ENCODE assay signal across 25 cellular contexts in the genomic region with DNA sequence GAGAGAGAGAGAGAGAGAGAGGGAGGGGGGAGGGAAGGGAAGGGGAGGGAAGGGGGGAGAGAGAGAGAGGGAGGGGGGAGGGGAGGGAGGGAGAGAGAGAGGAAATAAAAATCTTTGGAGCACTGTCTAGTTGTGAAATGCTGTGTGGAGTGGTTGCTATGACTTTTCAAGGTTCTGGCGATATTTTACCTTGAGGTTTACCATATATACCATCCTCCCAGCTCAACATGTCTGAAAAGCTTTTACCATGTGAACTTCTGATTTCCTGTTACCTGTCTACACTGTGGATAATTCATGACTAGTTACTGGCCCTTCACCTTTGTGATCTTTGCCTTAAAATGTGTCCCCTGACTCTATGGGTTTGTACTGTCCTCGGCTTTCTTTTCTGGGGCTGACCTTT. TPM values are rescaled to one million over a fixed set of nuclear protein-coding genes. Genes with fewer than 3 reads are reported as not detected.
DNase-seq lines count a peak whose midpoint lies in the region; ATAC-seq, FAIRE-seq and TF ChIP-seq lines count a peak whose summit lies in the region.
"Had no signal": no experiment of that assay in that cellular context is flagged by ENCODE, and none has a peak within 500 bp of the region (broad histone marks: within the 10 kb centered on the region; RNA-seq: fewer than 3 reads in every experiment).

No MANE protein-coding gene starts in this region.

- H3K27me3 ChIP-seq in DND-41 (ENCODE audit: insufficient read depth, low read length, poor library complexity) = no peaks in the 10 kb centered on the region
- no peaks in the 10 kb centered on the region for H3K27me3 ChIP-seq in Loucy (ENCODE audit: insufficient read depth, low read length, poor library complexity, severe bottlenecking)
- H3K27me3 ChIP-seq in bronchial epithelial cell (ENCODE audit: control insufficient read depth, insufficient read depth, low read length) = no peaks in the 10 kb centered on the region
- H3K27me3 ChIP-seq: BLaER1 treated with 17β-estradiol and CSF1 and Interleukin-3, amounts not matched to agents 10 nM and 100 nM; Peyer's patch had no signal

- H3K9ac ChIP-seq in DND-41 (ENCODE audit: low read depth, low read length) (no peak overlapping the region), Loucy (ENCODE audit: low read depth, low read length, poor library complexity, severe bottlenecking) (peak overlapping the region; percentile 28)
- H3K9ac ChIP-seq: BLaER1 treated with 17β-estradiol and CSF1 and Interleukin-3, amounts not matched to agents 10 nM and 100 nM had no signal

- H3K79me2 ChIP-seq in DND-41 (ENCODE audit: insufficient read depth, low read length) = no peaks in the 10 kb centered on the region
- no peaks in the 10 kb centered on the region for H3K79me2 ChIP-seq in Loucy (ENCODE audit: insufficient read depth, low read length)

- peak overlapping the region; percentile 44 for H3K27ac Mint-ChIP-seq in neural crest cell (ENCODE audit: unreplicated experiment)
- H3K27ac Mint-ChIP-seq: CD4-positive, alpha-beta T cell had no signal

- H4K20me1 ChIP-seq in DND-41 (ENCODE audit: insufficient read depth, low read length) = no peaks in the 10 kb centered on the region
- no peaks in the 10 kb centered on the region for H4K20me1 ChIP-seq in Loucy (ENCODE audit: insufficient read depth, low read length, poor library complexity, severe bottlenecking)
- H4K20me1 ChIP-seq: BLaER1 treated with 17β-estradiol and CSF1 and Interleukin-3, amounts not matched to agents 10 nM and 100 nM had no signal

- no peak overlapping the region for H3K4me3 Mint-ChIP-seq in neural crest cell
- H3K4me3 Mint-ChIP-seq: CD4-positive, alpha-beta T cell had no signal

- ATAC-seq in DND-41 (ENCODE audit: insufficient read depth, low read depth) (peak; percentile 53; the same call in 2 of the 3 replicates), GM21390 (IDR thresholded peaks at IDR 0.05; ENCODE audit: unreplicated experiment) (no peak)
- ATAC-seq: A549 had no signal

- H3K36me3 ChIP-seq in DND-41 (ENCODE audit: insufficient read depth, low read length) (no peaks in the 10 kb centered on the region), Loucy (ENCODE audit: insufficient read depth, low read length) (no peaks in the 10 kb centered on the region), bronchial epithelial cell (ENCODE audit: control insufficient read depth, insufficient read depth, low read length) (no peaks in the 10 kb centered on the region)
- H3K36me3 ChIP-seq: BLaER1 treated with 17β-estradiol and CSF1 and Interleukin-3, amounts not matched to agents 10 nM and 100 nM; Peyer's patch had no signal

- H3K27ac ChIP-seq in DND-41 (ENCODE audit: low read length) = no peak overlapping the region; the same call in 1 of the 2 replicates
- H3K27ac ChIP-seq: BLaER1 treated with 17β-estradiol and CSF1 and Interleukin-3, amounts not matched to agents 10 nM and 100 nM; Peyer's patch had no signal

- no peak for DNase-seq in DND-41
- DNase-seq in bronchial epithelial cell (ENCODE audit: low read depth) = no peak
- no peak for DNase-seq in neural crest cell (ENCODE audit: low read depth, low spot score)
- no peak for DNase-seq in T-helper 1 cell
- DNase-seq in occipital lobe (lab: John Stamatoyannopoulos, UW) = no peak
- DNase-seq: CD4-positive, alpha-beta T cell; EL; GDM1; IMR-90; NCI-H1105 treated with DMSO at 0.1 percent for 48 hours; NCI-H146; NCI-H1930; NCI-H2107; NCI-H524 treated with DMSO at 0.1 percent for 48 hours; NCI-H82; NK-92 treated with Interleukin-12 subunit alpha and Interleukin-12 subunit beta, amount 100 ng/mL, for 24 hours; Peyer's patch; SHP77 treated with DMSO at 0.1 percent for 48 hours had no signal

- no peak for TF ChIP-seq CTCF in DND-41 (IDR thresholded peaks at IDR 0.05; ENCODE audit: borderline replicate concordance, extremely low read depth, low read length, poor library complexity, severe bottlenecking)
- no peak for TF ChIP-seq CTCF in Loucy (conservative IDR thresholded peaks at IDR 0.05; ENCODE audit: low read length)
- TF ChIP-seq CTCF in bronchial epithelial cell (IDR thresholded peaks at IDR 0.05; ENCODE audit: insufficient read depth, low read length, severe bottlenecking) = no peak
- no peak for TF ChIP-seq CTCF in neural crest cell (conservative IDR thresholded peaks at IDR 0.05)

- H3K36me3 Mint-ChIP-seq in neural crest cell (ENCODE audit: low read depth) = no peaks in the 10 kb centered on the region

- H3K4me1 ChIP-seq in DND-41 (ENCODE audit: insufficient read depth, low read length) = peaks cover 19% of the 10 kb centered on the region
- H3K4me1 ChIP-seq in Loucy (ENCODE audit: insufficient read depth, low read length, poor library complexity, severe bottlenecking) = peaks cover 23% of the 10 kb centered on the region
- H3K4me1 ChIP-seq: A549, Peyer's patch had no signal

- H3F3A ChIP-seq in Loucy (ENCODE audit: low read depth) = no peaks in the 10 kb centered on the region; the same call in 1 of the 2 replicates

- H3K4me2 ChIP-seq in DND-41 (ENCODE audit: insufficient read depth, low read length) (no peak overlapping the region), Loucy (ENCODE audit: low read depth, low read length, poor library complexity, severe bottlenecking) (peak overlapping the region; percentile 27)
- H3K4me2 ChIP-seq: A549 had no signal

- no peak overlapping the region for H3K4me3 ChIP-seq in DND-41 (ENCODE audit: low read depth in 1 of 2, low read length in 2 of 2)
- H3K4me3 ChIP-seq in Loucy (ENCODE audit: low read length, poor library complexity, severe bottlenecking) = no peak overlapping the region
- no peak overlapping the region for H3K4me3 ChIP-seq in bronchial epithelial cell (ENCODE audit: low read depth, low read length)
- H3K4me3 ChIP-seq: A549; BLaER1 treated with 17β-estradiol and CSF1 and Interleukin-3, amounts not matched to agents 10 nM and 100 nM; Peyer's patch had no signal

- no peaks in the 10 kb centered on the region for H3K9me3 ChIP-seq in DND-41 (ENCODE audit: insufficient read depth, low read length, severe bottlenecking)
- H3K9me3 ChIP-seq in Loucy (ENCODE audit: insufficient read depth, low read depth, low read length) = no peaks in the 10 kb centered on the region
- H3K9me3 ChIP-seq: A549, Peyer's patch had no signal

- FAIRE-seq in bronchial epithelial cell (lab: Jason Lieb, UNC) = peak; percentile 32
- FAIRE-seq: A549, GM12891, H54, HTR-8/SVneo had no signal

- H3K9me3 Mint-ChIP-seq in neural crest cell = no peaks in the 10 kb centered on the region
- H3K9me3 Mint-ChIP-seq: CD4-positive, alpha-beta T cell had no signal

- no peaks in the 10 kb centered on the region for H3K27me3 Mint-ChIP-seq in neural crest cell (ENCODE audit: low read depth)
- H3K27me3 Mint-ChIP-seq: CD4-positive, alpha-beta T cell had no signal

- peaks cover 32% of the 10 kb centered on the region for H3K4me1 Mint-ChIP-seq in neural crest cell

- H2AFZ ChIP-seq in DND-41 (ENCODE audit: low read depth, low read length) (peak overlapping the region; percentile 51; the same call in 1 of the 2 replicates), Loucy (ENCODE audit: low read length) (peak overlapping the region; percentile 61)

- H3K9me2 ChIP-seq in Loucy (replicated peaks; ENCODE audit: low read depth, low read length) = no peaks in the 10 kb centered on the region

RNA-seq across cellular contexts. Expression of gene SERP2, which starts 38.2 kb away (rescaled TPM):
- 0.77 and 1.1 TPM in 2 replicates for total RNA-seq in bronchial epithelial cell
- total RNA-seq in neural crest cell = 10.3 and 14.0 TPM in 2 replicates
- total RNA-seq in occipital lobe = 30.7 TPM
- total RNA-seq: CD4-positive, alpha-beta T cell had no signal
